Comparison of ENCODE assay signal across 8 cellular contexts in the genomic region with DNA sequence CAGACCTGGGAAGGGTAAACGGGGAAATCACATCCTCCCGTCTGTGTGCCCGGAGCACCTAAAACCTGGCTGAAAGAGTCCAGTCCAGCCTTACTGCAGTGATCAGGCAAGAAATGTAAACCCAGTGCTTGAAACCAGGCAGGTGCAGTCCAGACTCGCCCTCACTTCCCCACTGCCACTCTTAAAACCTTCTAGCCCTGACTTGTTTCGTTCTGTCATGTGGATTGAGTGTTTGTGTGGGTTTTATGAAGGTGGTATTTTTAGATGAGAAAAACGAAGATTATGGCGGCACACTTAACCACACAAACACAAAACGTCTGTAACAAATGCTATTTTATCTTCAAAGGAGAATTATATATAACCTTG. TPM values are rescaled to one million over a fixed set of nuclear protein-coding genes. Genes with fewer than 3 reads are reported as not detected.
DNase-seq lines count a peak whose midpoint lies in the region; ATAC-seq and TF ChIP-seq lines count a peak whose summit lies in the region.

No MANE protein-coding gene starts in this region.

- H3K36me3 ChIP-seq in RWPE2 (ENCODE audit: low read depth), result peaks cover 33% of the 10 kb centered on the region
- peaks cover 0 to 4% (median 0%) of the 10 kb centered on the region in 3 experiments for H3K36me3 ChIP-seq in naive thymus-derived CD4-positive, alpha-beta T cell (ENCODE audit: control insufficient read depth in 2 of 3, insufficient read depth in 3 of 3, low read length in 3 of 3)

- DNase-seq in GDM1 (lab: John Stamatoyannopoulos, UW), result peak; percentile 49
- DNase-seq in RWPE2 (ENCODE audit: low spot score), result no peak
- DNase-seq in dermis blood vessel endothelial cell, result peak; percentile 34
- peak in 1 of 9 donors; percentile 47 for DNase-seq in naive thymus-derived CD4-positive, alpha-beta T cell
- DNase-seq in hepatic stellate cell (ENCODE audit: low spot score), result no peak
- no peak for DNase-seq in NK-92 (lab: John Stamatoyannopoulos, UW; ENCODE audit: unreplicated experiment)

- H3K27ac Mint-ChIP-seq in naive thymus-derived CD4-positive, alpha-beta T cell, result peak overlapping the region; percentile 96 to 100 (median 99)

- peak; percentile 18 for ATAC-seq in GM19397 (IDR thresholded peaks at IDR 0.05; ENCODE audit: unreplicated experiment)
- peak; percentile 18 for ATAC-seq in HG03571 (IDR thresholded peaks at IDR 0.05; ENCODE audit: unreplicated experiment)
- ATAC-seq in RWPE2 (ENCODE audit: low read depth), result peak; percentile 18; the same call in 1 of the 3 replicates
- no peak for ATAC-seq in naive thymus-derived CD4-positive, alpha-beta T cell

- CTCF ChIA-PET in naive thymus-derived CD4-positive, alpha-beta T cell (lab: Charles Lee), result no interaction called here

- peak overlapping the region; percentile 93 to 98 (median 96) for H3K4me3 Mint-ChIP-seq in naive thymus-derived CD4-positive, alpha-beta T cell

- TF ChIP-seq CTCF in RWPE2 (IDR thresholded peaks at IDR 0.05; ENCODE audit: poor library complexity, severe bottlenecking), result no peak

- H3K27ac ChIP-seq in RWPE2 (ENCODE audit: poor library complexity, severe bottlenecking), result peak overlapping the region; percentile 76
- peak overlapping the region; percentile 86 for H3K27ac ChIP-seq in naive thymus-derived CD4-positive, alpha-beta T cell (ENCODE audit: low read depth, low read length)

- H3K27me3 ChIP-seq in RWPE2 (ENCODE audit: insufficient read depth, poor library complexity, severe bottlenecking), result no peaks in the 10 kb centered on the region
- no peaks in the 10 kb centered on the region for H3K27me3 ChIP-seq in naive thymus-derived CD4-positive, alpha-beta T cell (ENCODE audit: control insufficient read depth in 2 of 2, insufficient read depth in 2 of 2, low read length in 2 of 2)

- POLR2A ChIA-PET in naive thymus-derived CD4-positive, alpha-beta T cell (lab: Charles Lee), result interaction anchor here (1.4 kb wide), 1 partner anchor 628 kb away, joined by 3 read pairs; no protein-coding TSS in a partner anchor

- peaks cover 19 to 60% (median 36%) of the 10 kb centered on the region in 7 donors for H3K4me1 Mint-ChIP-seq in naive thymus-derived CD4-positive, alpha-beta T cell

- peaks cover 0 to 1% (median 0%) of the 10 kb centered on the region in 11 donors for H3K9me3 Mint-ChIP-seq in naive thymus-derived CD4-positive, alpha-beta T cell

- H3K36me3 Mint-ChIP-seq in naive thymus-derived CD4-positive, alpha-beta T cell, result peaks cover 0 to 13% (median 3%) of the 10 kb centered on the region in 5 donors

- peak overlapping the region; percentile 61 for H3K4me3 ChIP-seq in RWPE2 (ENCODE audit: severe bottlenecking)
- peak overlapping the region; percentile 87 for H3K4me3 ChIP-seq in naive thymus-derived CD4-positive, alpha-beta T cell (ENCODE audit: low read length)

- peaks cover 0 to 5% (median 0%) of the 10 kb centered on the region in 5 donors for H3K27me3 Mint-ChIP-seq in naive thymus-derived CD4-positive, alpha-beta T cell

- H3K9me3 ChIP-seq in RWPE2 (ENCODE audit: severe bottlenecking), result no peaks in the 10 kb centered on the region
- H3K9me3 ChIP-seq in naive thymus-derived CD4-positive, alpha-beta T cell (ENCODE audit: control insufficient read depth in 2 of 3, low read length in 3 of 3), result no peaks in the 10 kb centered on the region

- intact Hi-C loops in naive thymus-derived CD4-positive, alpha-beta T cell (cut with micrococcal nuclease), result loop anchor here (2.0 to 10.0 kb wide), 4 partner anchors 37 to 1540 kb away; partner anchors contain the start of gene WDFY2 (in 1 of the 2)

- peaks cover 22% of the 10 kb centered on the region for H3K4me1 ChIP-seq in RWPE2 (ENCODE audit: insufficient read depth, poor library complexity, severe bottlenecking)
- peaks cover 14 to 20% of the 10 kb centered on the region in 2 donors for H3K4me1 ChIP-seq in naive thymus-derived CD4-positive, alpha-beta T cell (ENCODE audit: control insufficient read depth in 2 of 2, insufficient read depth in 2 of 2, low read length in 2 of 2)

RNA-seq across cellular contexts. Expression of gene CKAP2, which starts 0.8 kb away (rescaled TPM):
- 18.9 and 71.8 TPM in 2 replicates for total RNA-seq in dermis blood vessel endothelial cell
- total RNA-seq in naive thymus-derived CD4-positive, alpha-beta T cell, result 10 to 100 TPM; 12.0 to 59.9 (median 27.7) TPM
- 10 to 100 TPM; 12.2 to 12.6 TPM for polyA plus RNA-seq in naive thymus-derived CD4-positive, alpha-beta T cell

RNA-seq across cellular contexts. Expression of gene VPS36, which starts 4.0 kb away (rescaled TPM):
- total RNA-seq in dermis blood vessel endothelial cell, result 22.5 and 29.5 TPM in 2 replicates
- 10 to 100 TPM; 40.4 to 53.7 (median 49.5) TPM for total RNA-seq in naive thymus-derived CD4-positive, alpha-beta T cell
- 10 to 100 TPM; 23.1 to 31.3 TPM for polyA plus RNA-seq in naive thymus-derived CD4-positive, alpha-beta T cell

RNA-seq across cellular contexts. Expression of gene THSD1, which starts 48.5 kb away (rescaled TPM):
- 80.3 and 83.1 TPM in 2 replicates for total RNA-seq in dermis blood vessel endothelial cell
- total RNA-seq in naive thymus-derived CD4-positive, alpha-beta T cell, result under 1 TPM; 0.22 to 0.54 (median 0.29) TPM
- polyA plus RNA-seq in naive thymus-derived CD4-positive, alpha-beta T cell, result under 1 TPM; 0.12 to 0.46 TPM

Comparison
In these comparisons a context has a peak if more than half of its experiments do, and no peak if none do; other contexts are left out.
1. DNase-seq: peak in GDM1 (single experiment) and dermis blood vessel endothelial cell (single experiment); none in RWPE2 (single experiment), hepatic stellate cell (single experiment) and NK-92 (single experiment).
2. RNA of gene THSD1, which starts 48.5 kb away (total RNA-seq): 80.3 to 83.1 TPM in dermis blood vessel endothelial cell; 0.22 to 0.54 TPM in naive thymus-derived CD4-positive, alpha-beta T cell; every median in the first group is over 10 times any median in the second.